12 cellular contexts compared by ENCODE assay signal in the genomic region with DNA sequence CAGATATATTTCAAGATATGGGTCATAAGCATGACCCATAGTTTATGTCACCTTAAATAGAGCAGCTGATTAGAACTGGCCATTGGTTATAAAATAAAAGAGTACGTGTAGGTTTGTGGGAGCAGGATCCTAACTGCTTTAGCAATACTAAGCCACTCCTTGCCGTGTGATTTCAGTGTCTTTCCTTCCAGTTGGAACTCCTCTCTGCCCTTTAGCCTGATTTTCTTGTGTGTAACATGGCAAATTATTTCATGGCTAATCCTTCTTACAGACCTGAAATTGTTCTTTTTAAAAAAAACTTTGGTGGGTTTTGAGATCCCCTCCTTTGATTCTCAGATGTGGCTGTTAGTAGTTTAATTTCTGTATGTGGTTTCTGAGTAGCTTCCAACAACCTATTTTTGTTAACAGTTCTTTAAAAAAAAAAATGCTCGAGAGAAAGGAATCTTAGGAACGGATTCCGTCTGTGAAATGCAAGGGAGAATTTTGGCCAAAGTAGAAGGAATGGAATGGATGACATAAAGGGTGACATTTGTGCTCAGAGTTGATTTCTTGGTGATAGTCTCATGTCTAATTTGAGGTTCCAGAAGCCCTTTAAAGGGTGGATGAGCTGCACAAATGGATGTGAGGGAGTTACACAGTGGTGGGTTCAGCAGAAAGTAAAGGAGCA. TPM values are rescaled to one million over a fixed set of nuclear protein-coding genes. Genes with fewer than 3 reads are reported as not detected.
DNase-seq lines count a peak whose midpoint lies in the region; ATAC-seq and TF ChIP-seq lines count a peak whose summit lies in the region.
"Had no signal": no experiment of that assay in that cellular context is flagged by ENCODE, and none has a peak within 500 bp of the region (broad histone marks: within the 10 kb centered on the region; RNA-seq: fewer than 3 reads in every experiment).

No MANE protein-coding gene starts in this region.

- no peak for TF ChIP-seq CTCF in AG04450 (IDR thresholded peaks at IDR 0.05; ENCODE audit: low read depth, low read length)

- no peaks in the 10 kb centered on the region; the same call in 1 of the 2 replicates for H3K9me3 ChIP-seq in AG04450 (ENCODE audit: control insufficient read depth, insufficient read depth, low read length)
- H3K9me3 ChIP-seq: HAP-1 had no signal

- H3K27ac ChIP-seq in AG04450 (ENCODE audit: low read depth, low read length), result peak overlapping the region; percentile 21
- H3K27ac ChIP-seq in caudate nucleus (ENCODE audit: low read depth, low read length), result peak overlapping the region; percentile 41

- DNase-seq in AG04450 (ENCODE audit: low read depth, low spot score) (no peak), caudate nucleus (lab: John Stamatoyannopoulos, UW) (no peak), left ventricle myocardium superior (no peak), sciatic nerve (ENCODE audit: low spot score) (no peak), HUDEP-2 (lab: John Stamatoyannopoulos, UW; ENCODE audit: unreplicated experiment in 76 of 76) (no peak), GM19240 (ENCODE audit: insufficient read length, low spot score) (no peak), NCI-H2081 treated with DMSO at 0.1 percent for 48 hours (lab: John Stamatoyannopoulos, UW) (no peak), iPS-NIHi11 (ENCODE audit: low spot score) (no peak)
- DNase-seq: activated CD4-positive, CD25-positive, alpha-beta regulatory T cell treated with anti-CD3 and anti-CD28 coated beads, Interleukin-2, amount 50 U/mL, for 72 hours; DND-41; NCI-H2171 treated with DMSO at 0.1 percent for 48 hours had no signal

- no peaks in the 10 kb centered on the region for H3K27me3 ChIP-seq in AG04450 (ENCODE audit: control insufficient read depth, insufficient read depth, low read length)

- CTCF ChIA-PET in AG04450 (lab: Charles Lee), result interaction anchor here (0.6 to 1.6 kb wide), 3 partner anchors 47 to 1046 kb away, joined by 3 to 8 read pairs (median 3); no protein-coding TSS in a partner anchor

- intact Hi-C loops in left ventricle myocardium superior (cut with micrococcal nuclease), result no loop called here
- intact Hi-C loops in sciatic nerve (cut with DNase I), result no loop called here

- no peak overlapping the region for H3K4me3 ChIP-seq in AG04450 (ENCODE audit: low read depth, low read length)
- H3K4me3 ChIP-seq: HAP-1 had no signal

- POLR2A ChIA-PET in AG04450 (lab: Yijun Ruan, JAX), result no interaction called here

- ATAC-seq in left ventricle myocardium superior, result peak; percentile 46
- ATAC-seq in sciatic nerve, result peak; percentile 85

RNA-seq across cellular contexts. Expression of a gene that starts 40.0 kb away (rescaled TPM):
- 12.5 and 14.9 TPM in 2 replicates for polyA plus RNA-seq in AG04450 (2011; rRNA removed)
- 10.9 and 14.6 TPM in 2 replicates for polyA minus RNA-seq in AG04450 (2011; rRNA and poly(A)+ RNA removed)
- total RNA-seq in left ventricle myocardium superior, result 18.6 TPM
- 17.1 TPM for total RNA-seq in sciatic nerve

RNA-seq across cellular contexts. Expression of a gene that starts 47.2 kb away (rescaled TPM):
- polyA plus RNA-seq in AG04450 (2011; rRNA removed), result 27.5 and 33.9 TPM in 2 replicates
- polyA minus RNA-seq in AG04450 (2011; rRNA and poly(A)+ RNA removed), result 31.3 and 37.8 TPM in 2 replicates
- 31.5 TPM for total RNA-seq in left ventricle myocardium superior
- 16.6 TPM for total RNA-seq in sciatic nerve
